ENCODE assay signal across 1 cellular context in genomic region chr9:129606161-129607025, GRCh38.
TF ChIP-seq lines count a peak whose summit lies in the region.

No MANE protein-coding gene starts in this region.

TF ChIP-seq in H1, 55 proteins besides CTCF, POLR2A, EP300 and RAD21:
- TF ChIP-seq NANOG (IDR thresholded peaks at IDR 0.05; ENCODE audit: insufficient read depth, low read depth, low read length, poor library complexity, severe bottlenecking) (no peak), KDM5A (IDR thresholded peaks at IDR 0.05; ENCODE audit: low read length) (no peak), CBX8 (IDR thresholded peaks at IDR 0.05; ENCODE audit: borderline replicate concordance, low read depth, low read length) (no peak), BACH1 (IDR thresholded peaks at IDR 0.05; ENCODE audit: low read length) (no peak), ATF2 (IDR thresholded peaks at IDR 0.05; ENCODE audit: low read length) (no peak), EGR1 (IDR thresholded peaks at IDR 0.05; ENCODE audit: borderline replicate concordance, low read depth, low read length) (no peak), FOSL1 (IDR thresholded peaks at IDR 0.05; ENCODE audit: insufficient read depth, low read depth, low read length) (no peak), SP1 (IDR thresholded peaks at IDR 0.05; ENCODE audit: low read depth, low read length) (no peak), ATF3 (IDR thresholded peaks at IDR 0.05; ENCODE audit: insufficient read depth, low read depth, low read length) (no peak), GTF2F1 (IDR thresholded peaks at IDR 0.05; ENCODE audit: borderline replicate concordance, low read depth, low read length) (no peak), BCL11A (IDR thresholded peaks at IDR 0.05; ENCODE audit: low read depth in 2 of 2, low read length in 2 of 2) (no peak), CHD7 (IDR thresholded peaks at IDR 0.05; ENCODE audit: insufficient replicate concordance, low read length) (no peak), BRCA1 (IDR thresholded peaks at IDR 0.05; ENCODE audit: low read depth, low read length) (no peak)
